9 cellular contexts compared by ENCODE assay signal in genomic region chr2:37350034-37350433, GRCh38. TPM values are rescaled to one million over a fixed set of nuclear protein-coding genes. Genes with fewer than 3 reads are reported as not detected.
DNase-seq lines count a peak whose midpoint lies in the region; ATAC-seq and TF ChIP-seq lines count a peak whose summit lies in the region.
"Had no signal": no experiment of that assay in that cellular context is flagged by ENCODE, and none has a peak within 500 bp of the region (broad histone marks: within the 10 kb centered on the region; RNA-seq: fewer than 3 reads in every experiment).

No MANE protein-coding gene starts in this region.

- TF ChIP-seq CTCF in Peyer's patch (IDR thresholded peaks at IDR 0.05) (no peak), SK-N-SH (IDR thresholded peaks at IDR 0.05) (no peak)

- H4K91ac ChIP-seq in neuronal stem cell (ENCODE audit: low read depth, low read length, poor library complexity), result no peak overlapping the region

- H3K36me3 Mint-ChIP-seq in natural killer cell treated with Interleukin-12 subunit alpha and Interleukin-12 subunit beta and Interleukin-15 and Interleukin-18, amount 100 ng/mL, for 72 hours, result no peaks in the 10 kb centered on the region

- ATAC-seq in GM18861 (IDR thresholded peaks at IDR 0.05; ENCODE audit: unreplicated experiment), result peak; percentile 77
- no peak for ATAC-seq in natural killer cell treated with Interleukin-12 subunit alpha and Interleukin-12 subunit beta and Interleukin-15 and Interleukin-18, amount 100 ng/mL, for 72 hours

- H2AK5ac ChIP-seq in neuronal stem cell (ENCODE audit: low read depth, low read length), result no peak overlapping the region

- no peaks in the 10 kb centered on the region for H3K9me3 Mint-ChIP-seq in natural killer cell treated with Interleukin-12 subunit alpha and Interleukin-12 subunit beta and Interleukin-15 and Interleukin-18, amount 100 ng/mL, for 72 hours
- H3K9me3 Mint-ChIP-seq: T-helper 1 cell treated with Interleukin-12 subunit alpha and Interleukin-12 subunit beta and Interleukin-4 antibody, amounts not matched to agents 30 μg/mL and 1 μg/mL, for 36 hours had no signal

- H2BK5ac ChIP-seq in neuronal stem cell (ENCODE audit: low read length), result no peak overlapping the region

- no peaks in the 10 kb centered on the region for H3K9me2 ChIP-seq in SK-N-SH

- POLR2A ChIA-PET in SK-N-SH (lab: Yijun Ruan, JAX), result no interaction called here

- TF ChIP-seq RAD21 in SK-N-SH (IDR thresholded peaks at IDR 0.05; ENCODE audit: low read length), result no peak

- H2AFZ ChIP-seq in neuronal stem cell (ENCODE audit: low read length) (peak overlapping the region; percentile 13), SK-N-SH (ENCODE audit: low read depth) (no peak overlapping the region)

- no peaks in the 10 kb centered on the region for H3K27me3 ChIP-seq in Peyer's patch
- no peaks in the 10 kb centered on the region for H3K27me3 ChIP-seq in neuronal stem cell (ENCODE audit: control insufficient read depth in 3 of 3, insufficient read depth in 3 of 3, low read depth in 1 of 3, low read length in 3 of 3)
- H3K27me3 ChIP-seq in SK-N-SH (ENCODE audit: insufficient read depth), result no peaks in the 10 kb centered on the region

- H2BK12ac ChIP-seq in neuronal stem cell (ENCODE audit: low read length), result peak overlapping the region; percentile 43

- CTCF ChIA-PET in SK-N-SH (lab: Yijun Ruan, JAX), result interaction anchor here (0.9 to 1.7 kb wide), 2 partner anchors 46 to 51 kb away, joined by 3 to 7 read pairs; no protein-coding TSS in a partner anchor

- H3F3A ChIP-seq in SK-N-SH (replicated peaks; ENCODE audit: insufficient read depth), result no peaks in the 10 kb centered on the region

- no peaks in the 10 kb centered on the region for H4K20me1 ChIP-seq in SK-N-SH (ENCODE audit: insufficient read depth)

- peaks cover 14 to 48% of the 10 kb centered on the region in 2 donors for H3K27me3 Mint-ChIP-seq in natural killer cell treated with Interleukin-12 subunit alpha and Interleukin-12 subunit beta and Interleukin-15 and Interleukin-18, amount 100 ng/mL, for 72 hours

- H4K8ac ChIP-seq in neuronal stem cell (ENCODE audit: low read depth, low read length), result no peak overlapping the region

- peak; percentile 92 for DNase-seq in HT-29 (ENCODE audit: low spot score)
- DNase-seq in Peyer's patch, result peak in 2 of 3 donors; percentile 35 to 71
- no peak for DNase-seq in neuronal stem cell (ENCODE audit: low spot score)
- DNase-seq in GM03348 (ENCODE audit: low spot score), result no peak
- DNase-seq in natural killer cell treated with Interleukin-12 subunit alpha and Interleukin-12 subunit beta and Interleukin-15 and Interleukin-18, amount 100 ng/mL, for 72 hours (ENCODE audit: low spot score), result no peak
- DNase-seq in SK-N-SH, result no peak
- DNase-seq in GDM1 (lab: John Stamatoyannopoulos, UW), result no peak

- peak overlapping the region; percentile 44 for H3K18ac ChIP-seq in neuronal stem cell (ENCODE audit: low read length)

- H3K4me1 ChIP-seq in Peyer's patch (peaks cover 0 to 9% (median 0%) of the 10 kb centered on the region in 4 donors), neuronal stem cell (ENCODE audit: control insufficient read depth in 2 of 2, insufficient read depth in 1 of 2, low read depth in 1 of 2, low read length in 2 of 2) (peaks cover 15% of the 10 kb centered on the region in 2 donors), SK-N-SH (ENCODE audit: control insufficient read depth in 1 of 2, insufficient read depth in 2 of 2, low read depth in 1 of 2, low read length in 1 of 2) (peaks cover 0 to 7% of the 10 kb centered on the region in 2 experiments; a peak in 1 of 4 replicates)

- no peaks in the 10 kb centered on the region for H3K79me2 ChIP-seq in SK-N-SH (ENCODE audit: insufficient read depth)

- H3K4me2 ChIP-seq in neuronal stem cell (ENCODE audit: insufficient read depth, low read length, poor library complexity, severe bottlenecking) (no peak overlapping the region), SK-N-SH (no peak overlapping the region)

- TF ChIP-seq EP300 in SK-N-SH (IDR thresholded peaks at IDR 0.05; ENCODE audit: borderline replicate concordance in 1 of 2, low read depth in 1 of 2, low read length in 1 of 2), result no peak

- H2BK120ac ChIP-seq in neuronal stem cell (ENCODE audit: low read depth, low read length), result no peak overlapping the region

- no peaks in the 10 kb centered on the region for H3K9me3 ChIP-seq in Peyer's patch
- H3K9me3 ChIP-seq in neuronal stem cell (replicated peaks in 1 of 2; ENCODE audit: control insufficient read depth in 2 of 2, insufficient read depth in 1 of 2, low read depth in 1 of 2, low read length in 2 of 2), result no peaks in the 10 kb centered on the region
- no peaks in the 10 kb centered on the region for H3K9me3 ChIP-seq in SK-N-SH

- H3K4me3 ChIP-seq in Peyer's patch (no peak overlapping the region), neuronal stem cell (ENCODE audit: low read length in 2 of 2) (no peak overlapping the region), SK-N-SH (ENCODE audit: low read depth in 2 of 2, low read length in 1 of 2) (no peak overlapping the region)

- no CpG with 5 or more reads among the region's 3 CpGs for WGBS in neuronal stem cell (ENCODE audit: extremely low coverage in 2 of 2, insufficient read length in 2 of 2, insufficient replicate concordance in 1 of 2), 2 donors
- 58% methylated on average over 3 of the region's 3 CpGs for WGBS in SK-N-SH (ENCODE audit: low lambda C conversion rate)

- no peak overlapping the region for H3K27ac Mint-ChIP-seq in natural killer cell treated with Interleukin-12 subunit alpha and Interleukin-12 subunit beta and Interleukin-15 and Interleukin-18, amount 100 ng/mL, for 72 hours
- H3K27ac Mint-ChIP-seq: T-helper 1 cell treated with Interleukin-12 subunit alpha and Interleukin-12 subunit beta and Interleukin-4 antibody, amounts not matched to agents 30 μg/mL and 1 μg/mL, for 36 hours had no signal

- H3K14ac ChIP-seq in neuronal stem cell (ENCODE audit: low read length), result no peak overlapping the region

- H3K36me3 ChIP-seq in Peyer's patch (no peaks in the 10 kb centered on the region), neuronal stem cell (replicated peaks in 1 of 2; ENCODE audit: control insufficient read depth in 2 of 2, insufficient read depth in 2 of 2, low read length in 2 of 2) (no peaks in the 10 kb centered on the region), SK-N-SH (replicated peaks in 1 of 2; ENCODE audit: control insufficient read depth in 1 of 2, insufficient read depth in 2 of 2, low read length in 1 of 2) (no peaks in the 10 kb centered on the region)

- H3K79me1 ChIP-seq in neuronal stem cell (ENCODE audit: low read depth, low read length), result no peaks in the 10 kb centered on the region

- H3K9ac ChIP-seq in neuronal stem cell (ENCODE audit: low read depth, low read length, poor library complexity) (no peak overlapping the region), SK-N-SH (no peak overlapping the region)

- H3K4me1 Mint-ChIP-seq in natural killer cell treated with Interleukin-12 subunit alpha and Interleukin-12 subunit beta and Interleukin-15 and Interleukin-18, amount 100 ng/mL, for 72 hours (ENCODE audit: low read depth in 2 of 2), result no peaks in the 10 kb centered on the region

- no peak overlapping the region for H3K4me3 Mint-ChIP-seq in natural killer cell treated with Interleukin-12 subunit alpha and Interleukin-12 subunit beta and Interleukin-15 and Interleukin-18, amount 100 ng/mL, for 72 hours
- H3K4me3 Mint-ChIP-seq: T-helper 1 cell treated with Interleukin-12 subunit alpha and Interleukin-12 subunit beta and Interleukin-4 antibody, amounts not matched to agents 30 μg/mL and 1 μg/mL, for 36 hours had no signal

- peak overlapping the region; percentile 80 for H2BK15ac ChIP-seq in neuronal stem cell (ENCODE audit: low read length)

- H3K23ac ChIP-seq in neuronal stem cell (ENCODE audit: low read depth, low read length, poor library complexity), result no peak overlapping the region

- peak overlapping the region in 1 of 4 donors; percentile 28 for H3K27ac ChIP-seq in Peyer's patch
- H3K27ac ChIP-seq in neuronal stem cell (replicated peaks; ENCODE audit: low read length), result peak overlapping the region; percentile 21
- no peak overlapping the region for H3K27ac ChIP-seq in SK-N-SH (ENCODE audit: low read depth in 2 of 2, low read length in 1 of 2)

- no peak for TF ChIP-seq POLR2A in Peyer's patch (IDR thresholded peaks at IDR 0.05)

- H3K4ac ChIP-seq in neuronal stem cell (ENCODE audit: low read length), result no peak overlapping the region

TF ChIP-seq in SK-N-SH, 30 proteins besides CTCF, POLR2A, EP300 and RAD21 (continues in another document):
- no peak for TF ChIP-seq TCF12 (IDR thresholded peaks at IDR 0.05)
- no peak for TF ChIP-seq USF1 (IDR thresholded peaks at IDR 0.05; ENCODE audit: borderline replicate concordance, low read depth)

RNA-seq across cellular contexts. Expression of gene QPCT, which starts 5.6 kb away (rescaled TPM):
- total RNA-seq in HT-29 (2014; rRNA removed; shearing (Covaris generic)), result 54.2 and 54.3 TPM in 2 replicates
- total RNA-seq in Peyer's patch, result 1 to 10 TPM in 1 of 4 donors, under 1 TPM in 2, not detected in 1; 0.66 to 1.6 (median 0.88) TPM
- polyA plus RNA-seq in neuronal stem cell (2013, experiment 1 of 2), result 6.9 TPM
- 7.3 TPM for polyA plus RNA-seq in neuronal stem cell (2013, experiment 2 of 2)
- 1 to 10 TPM in 1 of 2 donors, under 1 TPM in 1; 0.33 to 1.5 TPM for total RNA-seq in natural killer cell treated with Interleukin-12 subunit alpha and Interleukin-12 subunit beta and Interleukin-15 and Interleukin-18, amount 100 ng/mL, for 72 hours
- 0.06 and 0.12 TPM in 2 replicates for polyA plus RNA-seq in SK-N-SH (2012; rRNA removed)
- 0.21 and 0.22 TPM in 2 replicates for polyA plus RNA-seq in SK-N-SH (2012; cell fraction: cytosol; rRNA removed)
- 0.09 and 0.36 TPM in 2 replicates for polyA plus RNA-seq in SK-N-SH (2012; cell fraction: nucleus; rRNA removed)

RNA-seq across cellular contexts. Expression of gene PRKD3, which starts 25.4 kb away (rescaled TPM):
- 14.0 and 17.2 TPM in 2 replicates for total RNA-seq in HT-29 (2014; rRNA removed; shearing (Covaris generic))
- 10 to 100 TPM in 3 of 4 donors, 1 to 10 TPM in 1; 9.5 to 80.0 (median 20.3) TPM for total RNA-seq in Peyer's patch
- polyA plus RNA-seq in neuronal stem cell (2013, experiment 1 of 2), result 23.0 TPM
- polyA plus RNA-seq in neuronal stem cell (2013, experiment 2 of 2), result 23.0 TPM
- total RNA-seq in natural killer cell treated with Interleukin-12 subunit alpha and Interleukin-12 subunit beta and Interleukin-15 and Interleukin-18, amount 100 ng/mL, for 72 hours, result 10 to 100 TPM; 41.4 to 43.8 TPM
- polyA plus RNA-seq in SK-N-SH (2012; rRNA removed), result 15.9 and 17.5 TPM in 2 replicates
- 20.5 and 20.9 TPM in 2 replicates for polyA plus RNA-seq in SK-N-SH (2012; cell fraction: cytosol; rRNA removed)
- polyA plus RNA-seq in SK-N-SH (2012; cell fraction: nucleus; rRNA removed), result 14.8 and 25.9 TPM in 2 replicates

Comparison
In these comparisons a context has a peak if more than half of its experiments do, and no peak if none do; other contexts are left out.
1. DNase-seq: peak in HT-29 (single experiment) and Peyer's patch (2 of 3); none in neuronal stem cell (single experiment), GM03348 (single experiment), natural killer cell treated with Interleukin-12 subunit alpha and Interleukin-12 subunit beta and Interleukin-15 and Interleukin-18, amount 100 ng/mL, for 72 hours (single experiment), SK-N-SH (single experiment) and GDM1 (single experiment).
2. RNA of gene QPCT, which starts 5.6 kb away (total RNA-seq): 54.2 to 54.3 TPM in HT-29; 0.33 to 1.5 TPM in natural killer cell treated with Interleukin-12 subunit alpha and Interleukin-12 subunit beta and Interleukin-15 and Interleukin-18, amount 100 ng/mL, for 72 hours and 0.66 to 1.6 TPM in Peyer's patch; every median in the first group is over 10 times any median in the second.